Comparison of ENCODE assay signal across 24 cellular contexts in genomic region chr15:89461386-89461785, GRCh38. TPM values are rescaled to one million over a fixed set of nuclear protein-coding genes. Genes with fewer than 3 reads are reported as not detected.
"Had no signal": no experiment of that assay in that cellular context is flagged by ENCODE, and none has a peak within 500 bp of the region (broad histone marks: within the 10 kb centered on the region; RNA-seq: fewer than 3 reads in every experiment).

No MANE protein-coding gene starts in this region.

- H3K27me3 ChIP-seq: dorsolateral prefrontal cortex, sigmoid colon, transverse colon had no signal

- DNase-seq: cortex of kidney; effector CD8-positive, alpha-beta T cell; heart left ventricle; hippocampal formation; islet precursor cell; left cardiac atrium; left ventricle myocardium inferior; mesenchymal stem cell; midbrain; sigmoid colon; stimulated activated CD4-positive, alpha-beta T cell treated with anti-CD3 and anti-CD28 coated beads, Interleukin-2, amount 100 ng/mL, for 24 hours; stimulated activated CD4-positive, alpha-beta T cell treated with anti-CD3 and anti-CD28 coated beads, Interleukin-4, amount 100 ng/mL, for 4 hours; stimulated activated naive CD4-positive, alpha-beta T cell; stomach; transverse colon had no signal

- H3K4me3 Mint-ChIP-seq: natural killer cell treated with Interleukin-12 subunit alpha and Interleukin-12 subunit beta and Interleukin-15 and Interleukin-18, amount 100 ng/mL, for 72 hours had no signal

- H3K36me3 Mint-ChIP-seq: natural killer cell treated with Interleukin-12 subunit alpha and Interleukin-12 subunit beta and Interleukin-15 and Interleukin-18, amount 100 ng/mL, for 72 hours had no signal

- H3K27ac ChIP-seq: heart left ventricle, left ventricle myocardium inferior, sigmoid colon, skin epidermis, stomach, thoracic aorta, transverse colon had no signal

- H3K4me3 ChIP-seq: heart left ventricle, left ventricle myocardium inferior, lung, sigmoid colon, skin epidermis, stomach, thoracic aorta, transverse colon had no signal

- H3K9me3 ChIP-seq: thoracic aorta, transverse colon had no signal

- H3K4me1 ChIP-seq: heart left ventricle, left ventricle myocardium inferior, sigmoid colon, stomach, transverse colon had no signal

- H3K36me3 ChIP-seq: heart left ventricle, left ventricle myocardium inferior, sigmoid colon, stomach, thoracic aorta, transverse colon had no signal

- H3K27ac Mint-ChIP-seq: natural killer cell treated with Interleukin-12 subunit alpha and Interleukin-12 subunit beta and Interleukin-15 and Interleukin-18, amount 100 ng/mL, for 72 hours had no signal

- H3K9me3 Mint-ChIP-seq: natural killer cell treated with Interleukin-12 subunit alpha and Interleukin-12 subunit beta and Interleukin-15 and Interleukin-18, amount 100 ng/mL, for 72 hours had no signal

- ATAC-seq: heart left ventricle, left cardiac atrium had no signal

RNA-seq across cellular contexts. Expression of gene RHCG, which starts 35.0 kb away (rescaled TPM):
- total RNA-seq: chondrocyte; glomerular endothelial cell; natural killer cell treated with Interleukin-12 subunit alpha and Interleukin-12 subunit beta and Interleukin-15 and Interleukin-18, amount 100 ng/mL, for 72 hours; pulmonary artery endothelial cell; sigmoid colon; thoracic aorta had no signal
- polyA plus RNA-seq: fibroblast of lung had no signal
